Comparison of ENCODE assay signal across 17 cellular contexts in genomic region chr4:141772838-141773237, GRCh38.
"Had no signal": no experiment of that assay in that cellular context is flagged by ENCODE, and none has a peak within 500 bp of the region (broad histone marks: within the 10 kb centered on the region; RNA-seq: fewer than 3 reads in every experiment).

No MANE protein-coding gene starts in this region.

- DNase-seq: activated B cell treated with CpG ODN at 0.5 μM for 24 hours; activated naive CD4-positive, alpha-beta T cell treated with anti-CD3 and anti-CD28 coated beads for 36 hours; activated naive CD8-positive, alpha-beta T cell treated with anti-CD3 and anti-CD28 coated beads, Interleukin-2, amount 50 U/mL, for 24 hours; activated T-cell treated with anti-CD3 and anti-CD28 coated beads for 4 hours; aorta; endodermal cell; islet precursor cell; midbrain; ovary; sigmoid colon; stimulated activated CD4-positive, alpha-beta T cell treated with anti-CD3 and anti-CD28 coated beads, Interleukin-12 subunit alpha, Interleukin-12 subunit beta, amount 100 ng/mL, for 4 hours; stimulated activated CD4-positive, alpha-beta T cell treated with anti-CD3 and anti-CD28 coated beads, Interleukin-2, amount 100 ng/mL, for 24 hours had no signal

- H3K27ac ChIP-seq: ovary, sigmoid colon, thoracic aorta had no signal

- H3K9me3 Mint-ChIP-seq: activated B cell treated with CpG ODN at 0.5 μM for 24 hours; activated CD4-positive, alpha-beta T cell treated with anti-CD3 and anti-CD28 coated beads, Interleukin-2, amount 10 ng/mL, durations not matched to agents 24 days and 14 days; activated naive CD4-positive, alpha-beta T cell treated with anti-CD3 and anti-CD28 coated beads for 36 hours; activated naive CD8-positive, alpha-beta T cell treated with anti-CD3 and anti-CD28 coated beads, Interleukin-2, amount 50 U/mL, for 24 hours; activated T-helper 2 cell treated with anti-CD3 and anti-CD28 coated beads, Interferon-gamma antibody, Interleukin-2, Interleukin-4, amounts not matched to agents 10 μg/mL and 5 μg/mL and 100 μg/mL, durations not matched to agents 14 hours and 24 hours and 36 hours; dendritic cell treated with granulocyte-macrophage colony-stimulating factor and Interleukin-4, amounts not matched to agents 40 ng/mL and 50 ng/mL, for 4 days had no signal

- H3K4me3 Mint-ChIP-seq: activated B cell treated with CpG ODN at 0.5 μM for 24 hours; activated CD4-positive, alpha-beta T cell treated with anti-CD3 and anti-CD28 coated beads, Interleukin-2, amount 10 ng/mL, durations not matched to agents 24 days and 14 days; activated naive CD4-positive, alpha-beta T cell treated with anti-CD3 and anti-CD28 coated beads for 36 hours; activated naive CD8-positive, alpha-beta T cell treated with anti-CD3 and anti-CD28 coated beads, Interleukin-2, amount 50 U/mL, for 24 hours; dendritic cell treated with granulocyte-macrophage colony-stimulating factor and Interleukin-4, amounts not matched to agents 40 ng/mL and 50 ng/mL, for 4 days; endodermal cell had no signal

- ATAC-seq: activated naive CD8-positive, alpha-beta T cell treated with anti-CD3 and anti-CD28 coated beads, Interleukin-2, amount 50 U/mL, for 24 hours; left lobe of liver had no signal

- H3K4me1 ChIP-seq: sigmoid colon had no signal

- H3K9me3 ChIP-seq: ovary, sigmoid colon, thoracic aorta had no signal

- H3K27me3 Mint-ChIP-seq: activated B cell treated with CpG ODN at 0.5 μM for 24 hours; activated naive CD8-positive, alpha-beta T cell treated with anti-CD3 and anti-CD28 coated beads, Interleukin-2, amount 50 U/mL, for 24 hours; dendritic cell treated with granulocyte-macrophage colony-stimulating factor and Interleukin-4, amounts not matched to agents 40 ng/mL and 50 ng/mL, for 4 days had no signal

- H3K4me1 Mint-ChIP-seq: activated B cell treated with CpG ODN at 0.5 μM for 24 hours, endodermal cell had no signal

- H3K4me3 ChIP-seq: ovary, sigmoid colon, thoracic aorta had no signal

- H3K27ac Mint-ChIP-seq: activated B cell treated with CpG ODN at 0.5 μM for 24 hours; activated CD4-positive, alpha-beta T cell treated with anti-CD3 and anti-CD28 coated beads, Interleukin-2, amount 10 ng/mL, durations not matched to agents 24 days and 14 days; activated naive CD4-positive, alpha-beta T cell treated with anti-CD3 and anti-CD28 coated beads for 36 hours; activated naive CD8-positive, alpha-beta T cell treated with anti-CD3 and anti-CD28 coated beads, Interleukin-2, amount 50 U/mL, for 24 hours; dendritic cell treated with granulocyte-macrophage colony-stimulating factor and Interleukin-4, amounts not matched to agents 40 ng/mL and 50 ng/mL, for 4 days; endodermal cell had no signal

- H3K27me3 ChIP-seq: ovary, sigmoid colon had no signal

- H3K36me3 ChIP-seq: ovary, sigmoid colon, thoracic aorta had no signal
